ENCODE assay signal across 24 cellular contexts in the genomic region with DNA sequence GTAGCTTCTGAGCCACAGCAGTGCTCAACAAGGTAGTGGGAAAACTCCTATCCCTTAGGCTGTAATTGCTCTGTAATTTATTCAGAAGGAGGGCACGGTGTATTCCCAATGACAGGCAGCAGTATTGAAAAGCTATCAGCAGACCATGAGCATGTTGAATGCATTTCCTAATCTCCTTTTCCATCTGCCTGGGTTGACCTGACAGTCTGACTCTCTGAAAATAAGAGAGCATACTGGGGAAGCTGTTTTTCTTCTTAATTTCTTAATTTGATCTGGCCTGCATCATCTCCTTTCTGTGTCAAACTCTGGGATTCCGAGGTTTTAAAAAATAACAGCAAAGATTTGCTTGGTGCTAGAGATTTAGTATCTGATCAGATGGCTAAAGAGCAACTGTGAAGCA.
DNase-seq lines count a peak whose midpoint lies in the region; ATAC-seq and TF ChIP-seq lines count a peak whose summit lies in the region.
"Had no signal": no experiment of that assay in that cellular context is flagged by ENCODE, and none has a peak within 500 bp of the region (broad histone marks: within the 10 kb centered on the region; RNA-seq: fewer than 3 reads in every experiment).

No MANE protein-coding gene starts in this region.

- H3K18ac ChIP-seq in mesenchymal stem cell (ENCODE audit: low read depth in 1 of 2, low read length in 2 of 2) = no peak overlapping the region

- no peak overlapping the region for H3K9ac ChIP-seq in SK-N-SH
- H3K9ac ChIP-seq in mesenchymal stem cell (ENCODE audit: low read length) = no peak overlapping the region
- H3K9ac ChIP-seq: BLaER1 treated with 17β-estradiol and CSF1 and Interleukin-3, amounts not matched to agents 10 nM and 100 nM had no signal

- H2AFZ ChIP-seq in SK-N-SH (ENCODE audit: low read depth) (no peak overlapping the region), mesenchymal stem cell (ENCODE audit: low read depth, low read length) (peak overlapping the region; percentile 39)

- H3K4me2 ChIP-seq in SK-N-SH (no peak overlapping the region), mesenchymal stem cell (ENCODE audit: low read length, poor library complexity, severe bottlenecking) (no peak overlapping the region)
- H3K4me2 ChIP-seq: A549; BLaER1 treated with 17β-estradiol and CSF1 and Interleukin-3, amounts not matched to agents 10 nM and 100 nM had no signal

- no peaks in the 10 kb centered on the region for H3K9me2 ChIP-seq in SK-N-SH

- H2AK5ac ChIP-seq in mesenchymal stem cell (ENCODE audit: low read length, severe bottlenecking) = no peak overlapping the region

- no peak for TF ChIP-seq RAD21 in SK-N-SH (IDR thresholded peaks at IDR 0.05; ENCODE audit: low read length)

- H2BK12ac ChIP-seq in mesenchymal stem cell (ENCODE audit: low read length in 2 of 2) = no peak overlapping the region

- no peak overlapping the region for H3K4ac ChIP-seq in mesenchymal stem cell (ENCODE audit: low read depth in 1 of 2, low read length in 2 of 2)

- no peaks in the 10 kb centered on the region for H3K79me2 ChIP-seq in SK-N-SH (ENCODE audit: insufficient read depth)

- H2BK120ac ChIP-seq in mesenchymal stem cell (ENCODE audit: low read depth, low read length) = no peak overlapping the region

- H3K4me1 ChIP-seq in SK-N-SH (ENCODE audit: control insufficient read depth in 1 of 2, insufficient read depth in 2 of 2, low read depth in 1 of 2, low read length in 1 of 2) (peaks cover 0 to 7% of the 10 kb centered on the region in 2 experiments; a peak in 1 of 4 replicates), mesenchymal stem cell (ENCODE audit: control insufficient read depth, insufficient read depth, low read depth, low read length) (no peaks in the 10 kb centered on the region)
- H3K4me1 ChIP-seq: A549; BLaER1 treated with 17β-estradiol and CSF1 and Interleukin-3, amounts not matched to agents 10 nM and 100 nM had no signal

- POLR2A ChIA-PET in SK-N-SH (lab: Yijun Ruan, JAX) = no interaction called here
- POLR2A ChIA-PET in CD4-positive, alpha-beta T cell (lab: Charles Lee) = no interaction called here

- no peak overlapping the region for H3K23ac ChIP-seq in mesenchymal stem cell (ENCODE audit: low read length in 2 of 2)

- H3K4me3 ChIP-seq in SK-N-SH (ENCODE audit: low read depth in 2 of 2, low read length in 1 of 2) = no peak overlapping the region
- H3K4me3 ChIP-seq in mesenchymal stem cell (ENCODE audit: insufficient read depth in 1 of 2, low read depth in 1 of 2, low read length in 2 of 2) = no peak overlapping the region
- H3K4me3 ChIP-seq: A549; BLaER1 treated with 17β-estradiol and CSF1 and Interleukin-3, amounts not matched to agents 10 nM and 100 nM; GM12878 had no signal

- H3K27ac Mint-ChIP-seq in CD4-positive, alpha-beta T cell = no peak overlapping the region
- H3K27ac Mint-ChIP-seq: B cell; CD4-positive, alpha-beta memory T cell; CD8-positive, alpha-beta memory T cell had no signal

- ATAC-seq in SK-N-SH treated with all-trans-retinoic acid at 6 μM for 48 hours = no peak
- ATAC-seq in CD4-positive, alpha-beta T cell (ENCODE audit: poor library complexity) = no peak
- ATAC-seq: A549, GM12878 had no signal

- H3K9me3 ChIP-seq in SK-N-SH (no peaks in the 10 kb centered on the region), mesenchymal stem cell (ENCODE audit: control insufficient read depth, low read length) (no peaks in the 10 kb centered on the region)
- H3K9me3 ChIP-seq in CD4-positive, alpha-beta T cell (ENCODE audit: control insufficient read depth, low read length) = no peaks in the 10 kb centered on the region
- H3K9me3 ChIP-seq: BLaER1 treated with 17β-estradiol and CSF1 and Interleukin-3, amounts not matched to agents 10 nM and 100 nM had no signal

- H3K27me3 ChIP-seq in SK-N-SH (ENCODE audit: insufficient read depth) = no peaks in the 10 kb centered on the region
- no peaks in the 10 kb centered on the region for H3K27me3 ChIP-seq in mesenchymal stem cell (ENCODE audit: control insufficient read depth in 1 of 2, insufficient read depth in 1 of 2, low read length in 2 of 2)
- H3K27me3 ChIP-seq in CD4-positive, alpha-beta T cell (ENCODE audit: control insufficient read depth, insufficient read depth, low read length) = no peaks in the 10 kb centered on the region
- H3K27me3 ChIP-seq: BLaER1 treated with 17β-estradiol and CSF1 and Interleukin-3, amounts not matched to agents 10 nM and 100 nM had no signal

- TF ChIP-seq EP300 in SK-N-SH (IDR thresholded peaks at IDR 0.05; ENCODE audit: borderline replicate concordance in 1 of 2, low read depth in 1 of 2, low read length in 1 of 2) = no peak

- TF ChIP-seq CTCF in SK-N-SH (IDR thresholded peaks at IDR 0.05) = no peak
- no peak for TF ChIP-seq CTCF in CD4-positive, alpha-beta T cell (IDR thresholded peaks at IDR 0.05)

- no peaks in the 10 kb centered on the region for H4K20me1 ChIP-seq in SK-N-SH (ENCODE audit: insufficient read depth)
- H4K20me1 ChIP-seq: BLaER1 treated with 17β-estradiol and CSF1 and Interleukin-3, amounts not matched to agents 10 nM and 100 nM had no signal

- peaks cover 31% of the 10 kb centered on the region for H3K27me3 Mint-ChIP-seq in CD4-positive, alpha-beta T cell
- H3K27me3 Mint-ChIP-seq: B cell had no signal

- CTCF ChIA-PET in SK-N-SH (lab: Yijun Ruan, JAX) = interaction anchor here (1.0 to 1.5 kb wide), 3 partner anchors 26 to 376 kb away, joined by 3 to 5 read pairs (median 3); no protein-coding TSS in a partner anchor
- CTCF ChIA-PET in CD4-positive, alpha-beta T cell (lab: Charles Lee) = no interaction called here

- intact Hi-C loops in CD4-positive, alpha-beta T cell (cut with DNase I, micrococcal nuclease) = no loop called here

- H4K91ac ChIP-seq in mesenchymal stem cell (ENCODE audit: low read length) = no peak overlapping the region

- no peaks in the 10 kb centered on the region for H3K36me3 Mint-ChIP-seq in CD4-positive, alpha-beta T cell (ENCODE audit: low read depth)
- H3K36me3 Mint-ChIP-seq: CD4-positive, alpha-beta memory T cell; CD8-positive, alpha-beta memory T cell had no signal

- H2BK5ac ChIP-seq in mesenchymal stem cell (ENCODE audit: low read depth, low read length, poor library complexity, severe bottlenecking) = no peak overlapping the region

- no peaks in the 10 kb centered on the region for H3K9me3 Mint-ChIP-seq in CD4-positive, alpha-beta T cell

- no peaks in the 10 kb centered on the region for H3K4me1 Mint-ChIP-seq in CD4-positive, alpha-beta T cell (ENCODE audit: low read depth)
- H3K4me1 Mint-ChIP-seq: B cell; CD4-positive, alpha-beta memory T cell; CD8-positive, alpha-beta memory T cell had no signal

- H2BK15ac ChIP-seq in mesenchymal stem cell (ENCODE audit: low read depth, poor library complexity, severe bottlenecking) = no peak overlapping the region

- H3K4me3 Mint-ChIP-seq in CD4-positive, alpha-beta T cell = no peak overlapping the region
- H3K4me3 Mint-ChIP-seq: B cell; CD4-positive, alpha-beta memory T cell; CD8-positive, alpha-beta memory T cell had no signal

- H3F3A ChIP-seq in SK-N-SH (replicated peaks; ENCODE audit: insufficient read depth) = no peaks in the 10 kb centered on the region

- peak overlapping the region in 1 of 2 experiments; percentile 78; a peak in 2 of 4 replicates for H3K27ac ChIP-seq in SK-N-SH (ENCODE audit: low read depth in 2 of 2, low read length in 1 of 2)
- H3K27ac ChIP-seq in mesenchymal stem cell (ENCODE audit: low read length, poor library complexity, severe bottlenecking) = no peak overlapping the region
- H3K27ac ChIP-seq in CD4-positive, alpha-beta T cell (ENCODE audit: low read depth, low read length) = no peak overlapping the region
- H3K27ac ChIP-seq: 22Rv1; A549; BLaER1 treated with 17β-estradiol and CSF1 and Interleukin-3, amounts not matched to agents 10 nM and 100 nM; C4-2B had no signal

- H3K36me3 ChIP-seq in SK-N-SH (replicated peaks in 1 of 2; ENCODE audit: control insufficient read depth in 1 of 2, insufficient read depth in 2 of 2, low read length in 1 of 2) (no peaks in the 10 kb centered on the region), mesenchymal stem cell (ENCODE audit: control insufficient read depth in 1 of 2, insufficient read depth in 2 of 2, low read depth in 1 of 2, low read length in 2 of 2) (no peaks in the 10 kb centered on the region)
- H3K36me3 ChIP-seq: BLaER1 treated with 17β-estradiol and CSF1 and Interleukin-3, amounts not matched to agents 10 nM and 100 nM had no signal

- H4K8ac ChIP-seq in mesenchymal stem cell (ENCODE audit: low read length) = no peak overlapping the region

- H3K79me1 ChIP-seq in mesenchymal stem cell (replicated peaks; ENCODE audit: low read length, poor library complexity, severe bottlenecking) = no peaks in the 10 kb centered on the region

- H3K14ac ChIP-seq in mesenchymal stem cell (ENCODE audit: low read length in 2 of 2) = no peak overlapping the region

- DNase-seq in SK-N-SH (peak; percentile 13), SK-N-DZ (ENCODE audit: low spot score) (peak; percentile 41), mesenchymal stem cell (no peak), NCI-H1417 treated with DMSO at 0.1 percent for 48 hours (lab: John Stamatoyannopoulos, UW) (no peak), NCI-H2227 (lab: John Stamatoyannopoulos, UW; ENCODE audit: unreplicated experiment) (no peak)
- no peak for DNase-seq in CD4-positive, alpha-beta T cell
- DNase-seq: AML-193; CD4-positive, alpha-beta memory T cell; CD8-positive, alpha-beta memory T cell; COR-L47; DMS 273 treated with DMSO at 0.1 percent for 48 hours; DMS153; DMS53; DMS79; DND-41; EL; GDM1 had no signal

- 3% methylated on average over 2 of the region's 2 CpGs for WGBS in SK-N-SH (ENCODE audit: low lambda C conversion rate)
- WGBS in mesenchymal stem cell = 75% methylated on average over 1 of the region's 2 CpGs

TF ChIP-seq in SK-N-SH, 30 proteins besides CTCF, POLR2A, EP300 and RAD21:
- TF ChIP-seq RXRA (IDR thresholded peaks at IDR 0.05; ENCODE audit: borderline replicate concordance, low read depth) = no peak
- TF ChIP-seq FOSL2 (IDR thresholded peaks at IDR 0.05; ENCODE audit: borderline replicate concordance, low read depth) = no peak

TF ChIP-seq in SK-N-SH treated with all-trans-retinoic acid at 6 μM for 48 hours, 23 proteins besides CTCF, POLR2A, EP300 and RAD21 (continues in another document):
- no peak for TF ChIP-seq ARNTL (CRISPR knock-in tag; IDR thresholded peaks at IDR 0.05; ENCODE audit: borderline replicate concordance, low read depth)

Comparison
In these comparisons a context has a peak if more than half of its experiments do, and no peak if none do; other contexts are left out.
1. DNase-seq: peak in SK-N-SH (single experiment) and SK-N-DZ (single experiment); none in mesenchymal stem cell (single experiment), CD4-positive, alpha-beta T cell (0 of 10), NCI-H1417 treated with DMSO at 0.1 percent for 48 hours (single experiment) and NCI-H2227 (single experiment).